8 cellular contexts compared by ENCODE assay signal in the genomic region with DNA sequence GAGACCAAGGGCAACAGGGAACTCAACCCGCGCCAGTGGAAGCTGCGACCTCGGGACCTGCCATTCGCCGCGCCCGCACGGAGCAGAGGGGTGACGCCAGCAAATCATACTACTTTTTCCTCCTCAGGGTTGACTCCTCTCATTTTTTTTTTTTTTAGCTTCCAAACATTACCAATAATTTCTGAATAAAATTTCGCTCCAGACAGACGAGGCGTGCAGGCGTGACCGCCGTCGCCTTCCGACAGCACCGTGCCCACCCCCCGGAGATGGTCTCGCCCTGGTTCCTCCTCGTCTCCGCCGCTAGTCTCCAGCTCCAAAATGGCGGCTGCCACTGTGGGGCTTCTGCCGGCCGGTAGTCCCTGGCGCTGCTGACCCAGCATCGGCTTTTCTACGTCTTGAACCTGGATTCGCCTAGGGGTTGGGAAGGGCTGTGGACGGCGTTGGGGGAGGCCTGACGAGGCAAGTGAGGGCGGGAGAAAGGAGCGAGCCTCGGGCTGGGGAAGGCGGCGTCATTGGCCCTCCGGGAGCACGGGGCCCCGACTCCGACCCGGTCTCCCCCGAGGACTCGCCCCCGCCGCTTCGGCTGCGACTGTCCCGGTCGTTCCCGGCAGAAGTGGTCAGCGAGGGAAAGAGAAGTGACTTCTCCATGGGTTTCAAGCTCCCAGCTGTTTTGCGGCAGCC. TPM values are rescaled to one million over a fixed set of nuclear protein-coding genes. Genes with fewer than 3 reads are reported as not detected.
DNase-seq lines count a peak whose midpoint lies in the region; ATAC-seq and TF ChIP-seq lines count a peak whose summit lies in the region.

A gene (plus strand): TSS at position 300 of the 681 bp plus-strand sequence. CDS start 9,016 bp downstream, outside the sequence.
A gene (minus strand): TSS at position 37 of the 681 bp plus-strand sequence. CDS start 4,069 bp downstream, outside the sequence.

- no peaks in the 10 kb centered on the region for H3K9me3 Mint-ChIP-seq in naive thymus-derived CD8-positive, alpha-beta T cell

- POLR2A ChIA-PET in naive thymus-derived CD8-positive, alpha-beta T cell (lab: Charles Lee) = interaction anchor here (0.5 to 8.2 kb wide), 23 partner anchors 10 to 721 kb away, joined by 3 to 109 read pairs (median 4); a partner anchor contains a TSS

- peak; percentile 51; the same call in 1 of the 2 replicates for TF ChIP-seq EP300 in Ishikawa (IDR thresholded peaks at IDR 0.05; ENCODE audit: borderline replicate concordance)

- no peaks in the 10 kb centered on the region for H3K27me3 Mint-ChIP-seq in naive thymus-derived CD8-positive, alpha-beta T cell

- peak within 1 kb of the TSS; percentile 88 to 100 (median 98) for H3K4me3 Mint-ChIP-seq in naive thymus-derived CD8-positive, alpha-beta T cell

- TF ChIP-seq RAD21 in Ishikawa (IDR thresholded peaks at IDR 0.05; ENCODE audit: low read depth) = no peak

- peak within 1 kb of the TSS; percentile 97 to 100 (median 99) for H3K27ac Mint-ChIP-seq in naive thymus-derived CD8-positive, alpha-beta T cell

- peak; percentile 89 for ATAC-seq in GM21619 (IDR thresholded peaks at IDR 0.05; ENCODE audit: unreplicated experiment)
- ATAC-seq in naive thymus-derived CD8-positive, alpha-beta T cell = peak; percentile 90

- peaks cover 20 to 68% (median 48%) of the 10 kb centered on the region in 4 donors for H3K4me1 Mint-ChIP-seq in naive thymus-derived CD8-positive, alpha-beta T cell

- H3K36me3 Mint-ChIP-seq in naive thymus-derived CD8-positive, alpha-beta T cell = peaks cover 0 to 41% (median 3%) of the 10 kb centered on the region in 3 donors

- peak; percentile 83 for DNase-seq in DMS79 (lab: John Stamatoyannopoulos, UW)
- DNase-seq in RKO (ENCODE audit: low spot score) = peak; percentile 79
- peak; percentile 72 for DNase-seq in activated T-helper 1 cell treated with anti-CD3 and anti-CD28 coated beads, Interleukin-2, amount 50 U/mL, for 16 hours (ENCODE audit: low read depth in 1 of 2, low spot score in 1 of 2)
- DNase-seq in fibroblast of gingiva (ENCODE audit: low read depth) = peak; percentile 74
- DNase-seq in naive thymus-derived CD8-positive, alpha-beta T cell = peak; percentile 67 to 94 (median 84)
- DNase-seq in stimulated activated naive CD4-positive, alpha-beta T cell treated with Interleukin-2 at 50 U/mL for 16 hours (lab: John Stamatoyannopoulos, UW) = peak; percentile 86

TF ChIP-seq in Ishikawa, 13 proteins besides CTCF, POLR2A, EP300 and RAD21:
- TF ChIP-seq TEAD4 (IDR thresholded peaks at IDR 0.05) = no peak
- peak; percentile 100 for TF ChIP-seq TAF1 (IDR thresholded peaks at IDR 0.05; ENCODE audit: low read depth)
- TF ChIP-seq TCF12 (IDR thresholded peaks at IDR 0.05; ENCODE audit: low read depth) = 0 out of 2 replicates have a peak, but pooled peaks have one; percentile 15
- no peak for TF ChIP-seq EGR1 (IDR thresholded peaks at IDR 0.05)
- TF ChIP-seq YY1 (IDR thresholded peaks at IDR 0.05; ENCODE audit: low read depth) = peak; percentile 97
- TF ChIP-seq, protein P1, sequence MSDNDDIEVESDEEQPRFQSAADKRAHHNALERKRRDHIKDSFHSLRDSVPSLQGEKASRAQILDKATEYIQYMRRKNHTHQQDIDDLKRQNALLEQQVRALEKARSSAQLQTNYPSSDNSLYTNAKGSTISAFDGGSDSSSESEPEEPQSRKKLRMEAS (IDR thresholded peaks at IDR 0.05) = peak; percentile 40

RNA-seq across cellular contexts. Expression of the first gene that starts in this region (rescaled TPM):
- 10 to 100 TPM; 69.4 to 74.4 TPM for total RNA-seq in naive thymus-derived CD8-positive, alpha-beta T cell
- polyA plus RNA-seq in naive thymus-derived CD8-positive, alpha-beta T cell = 10 to 100 TPM; 28.3 to 30.7 (median 29.5) TPM

RNA-seq across cellular contexts. Expression of the second gene that starts in this region (rescaled TPM):
- 100 to 1,000 TPM in 1 of 2 experiments, 10 to 100 TPM in 1; 91.1 to 104 TPM for total RNA-seq in naive thymus-derived CD8-positive, alpha-beta T cell
- polyA plus RNA-seq in naive thymus-derived CD8-positive, alpha-beta T cell = 100 to 1,000 TPM; 331 to 412 (median 399) TPM

Comparison
In these comparisons a context has a peak if more than half of its experiments do, and no peak if none do; other contexts are left out.
1. Peak in every context shown above with its lines: DNase-seq and ATAC-seq.